In the genomic region with DNA sequence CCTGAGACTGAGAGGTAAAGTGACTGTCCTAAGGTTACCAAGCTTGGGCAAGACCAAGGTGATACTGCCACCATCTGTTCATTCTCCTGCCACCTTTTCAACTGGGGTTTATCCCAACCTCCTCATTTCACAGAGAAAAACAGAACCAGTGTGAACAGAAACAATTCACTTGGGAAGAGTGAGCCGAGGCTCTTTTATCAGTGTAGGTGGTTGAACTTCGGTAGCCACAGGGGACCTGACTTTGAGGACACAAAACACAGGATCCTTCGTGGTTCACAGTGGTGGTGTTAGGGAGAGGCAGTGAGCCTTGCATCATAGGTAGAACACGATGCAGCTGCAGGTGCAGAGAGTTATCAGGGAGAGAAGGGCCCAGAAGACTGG, we compare ENCODE assay signal across 11 cellular contexts.
DNase-seq lines count a peak whose midpoint lies in the region; ATAC-seq and TF ChIP-seq lines count a peak whose summit lies in the region.
"Had no signal": no experiment of that assay in that cellular context is flagged by ENCODE, and none has a peak within 500 bp of the region (broad histone marks: within the 10 kb centered on the region; RNA-seq: fewer than 3 reads in every experiment).

No MANE protein-coding gene starts in this region.

- no peaks in the 10 kb centered on the region for H3K27me3 Mint-ChIP-seq in activated CD4-positive, alpha-beta T cell treated with anti-CD3 and anti-CD28 coated beads, Interleukin-2, amount 10 ng/mL, durations not matched to agents 24 days and 14 days
- H3K27me3 Mint-ChIP-seq in activated naive CD8-positive, alpha-beta T cell treated with anti-CD3 and anti-CD28 coated beads, Interleukin-2, amount 10 ng/mL, durations not matched to agents 7 days and 5 days: no peaks in the 10 kb centered on the region
- H3K27me3 Mint-ChIP-seq in progenitor cell of endocrine pancreas: no peaks in the 10 kb centered on the region

- whole genome bisulfite sequencing in testis, 2 donors: 58 to 60% methylated on average over 4 of the region's 4 CpGs

- H3K4me1 Mint-ChIP-seq in activated CD4-positive, alpha-beta T cell treated with anti-CD3 and anti-CD28 coated beads, Interleukin-2, amount 10 ng/mL, durations not matched to agents 24 days and 14 days: peaks cover 74% of the 10 kb centered on the region
- H3K4me1 Mint-ChIP-seq in activated naive CD8-positive, alpha-beta T cell treated with anti-CD3 and anti-CD28 coated beads, Interleukin-2, amount 10 ng/mL, durations not matched to agents 7 days and 5 days: peaks cover 74% of the 10 kb centered on the region
- H3K4me1 Mint-ChIP-seq in progenitor cell of endocrine pancreas (ENCODE audit: low read depth): peaks cover 21% of the 10 kb centered on the region

- POLR2A ChIA-PET in activated naive CD8-positive, alpha-beta T cell treated with anti-CD3 and anti-CD28 coated beads, Interleukin-2, amount 10 ng/mL, durations not matched to agents 7 days and 5 days (lab: Charles Lee): interaction anchor here (0.6 to 1.9 kb wide), 5 partner anchors 9 to 31 kb away, joined by 3 to 5 read pairs (median 4); no protein-coding TSS in a partner anchor

- no peak for TF ChIP-seq CTCF in progenitor cell of endocrine pancreas (IDR thresholded peaks at IDR 0.05; ENCODE audit: unreplicated experiment)
- TF ChIP-seq CTCF in testis (IDR thresholded peaks at IDR 0.05): no peak

- no peaks in the 10 kb centered on the region for H3K36me3 ChIP-seq in testis (ENCODE audit: low read depth, missing control alignments)

- TF ChIP-seq POLR2A in testis (IDR thresholded peaks at IDR 0.05): no peak

- H3K27ac Mint-ChIP-seq in activated CD4-positive, alpha-beta T cell treated with anti-CD3 and anti-CD28 coated beads, Interleukin-2, amount 10 ng/mL, durations not matched to agents 24 days and 14 days: peak overlapping the region; percentile 64
- peak overlapping the region; percentile 83 for H3K27ac Mint-ChIP-seq in activated naive CD8-positive, alpha-beta T cell treated with anti-CD3 and anti-CD28 coated beads, Interleukin-2, amount 10 ng/mL, durations not matched to agents 7 days and 5 days
- peak overlapping the region; percentile 86 for H3K27ac Mint-ChIP-seq in progenitor cell of endocrine pancreas

- peak; percentile 61 for DNase-seq in activated CD4-positive, alpha-beta T cell treated with anti-CD3 and anti-CD28 coated beads, Interleukin-2, amount 10 ng/mL, durations not matched to agents 24 days and 14 days
- DNase-seq in activated CD4-positive, alpha-beta T cell treated with anti-CD3 and anti-CD28 coated beads, Interleukin-2, amount 50 U/mL, for 1 hour: no peak
- DNase-seq in HT-29 (ENCODE audit: low spot score) (peak; percentile 49), progenitor cell of endocrine pancreas (ENCODE audit: low spot score, unreplicated experiment) (no peak), RKO (ENCODE audit: low spot score) (no peak), 8988T (no peak), testis (no peak)
- DNase-seq in activated naive CD8-positive, alpha-beta T cell treated with anti-CD3 and anti-CD28 coated beads, Interleukin-2, amount 10 ng/mL, durations not matched to agents 7 days and 5 days: no peak
- DNase-seq: esophagus squamous epithelium, islet precursor cell, nucleus accumbens had no signal

- intact Hi-C loops in activated CD4-positive, alpha-beta T cell treated with anti-CD3 and anti-CD28 coated beads, Interleukin-2, amount 10 ng/mL, durations not matched to agents 24 days and 14 days (cut with micrococcal nuclease): loop anchor here (1.0 to 5.0 kb wide), 4 partner anchors 29 to 146 kb away; no protein-coding TSS in a partner anchor
- intact Hi-C loops in testis (cut with DNase I; ENCODE audit: low total_unique reads): no loop called here

- ATAC-seq in activated naive CD8-positive, alpha-beta T cell treated with anti-CD3 and anti-CD28 coated beads, Interleukin-2, amount 10 ng/mL, durations not matched to agents 7 days and 5 days (ENCODE audit: low read depth): peak; percentile 36

- H3K36me3 Mint-ChIP-seq in activated CD4-positive, alpha-beta T cell treated with anti-CD3 and anti-CD28 coated beads, Interleukin-2, amount 10 ng/mL, durations not matched to agents 24 days and 14 days (ENCODE audit: low read depth): peaks cover 43% of the 10 kb centered on the region
- H3K36me3 Mint-ChIP-seq in activated naive CD8-positive, alpha-beta T cell treated with anti-CD3 and anti-CD28 coated beads, Interleukin-2, amount 10 ng/mL, durations not matched to agents 7 days and 5 days: peaks cover 29% of the 10 kb centered on the region
- H3K36me3 Mint-ChIP-seq in progenitor cell of endocrine pancreas (ENCODE audit: insufficient read depth): peaks cover 3% of the 10 kb centered on the region

- H3K9me3 Mint-ChIP-seq in activated CD4-positive, alpha-beta T cell treated with anti-CD3 and anti-CD28 coated beads, Interleukin-2, amount 10 ng/mL, durations not matched to agents 24 days and 14 days: peaks cover 11% of the 10 kb centered on the region
- peaks cover 2% of the 10 kb centered on the region for H3K9me3 Mint-ChIP-seq in activated naive CD8-positive, alpha-beta T cell treated with anti-CD3 and anti-CD28 coated beads, Interleukin-2, amount 10 ng/mL, durations not matched to agents 7 days and 5 days
- H3K9me3 Mint-ChIP-seq in progenitor cell of endocrine pancreas (ENCODE audit: low read depth): peaks cover 4% of the 10 kb centered on the region

- no peak overlapping the region for H3K4me3 ChIP-seq in testis
- H3K4me3 ChIP-seq: esophagus squamous epithelium had no signal

- peak overlapping the region; percentile 31 for H3K4me3 Mint-ChIP-seq in activated CD4-positive, alpha-beta T cell treated with anti-CD3 and anti-CD28 coated beads, Interleukin-2, amount 10 ng/mL, durations not matched to agents 24 days and 14 days
- peak overlapping the region; percentile 59 for H3K4me3 Mint-ChIP-seq in activated naive CD8-positive, alpha-beta T cell treated with anti-CD3 and anti-CD28 coated beads, Interleukin-2, amount 10 ng/mL, durations not matched to agents 7 days and 5 days
- H3K4me3 Mint-ChIP-seq in progenitor cell of endocrine pancreas (ENCODE audit: low read depth): peak overlapping the region; percentile 12

- peaks cover 40% of the 10 kb centered on the region for H3K4me1 ChIP-seq in testis

- no peaks in the 10 kb centered on the region for H3K9me3 ChIP-seq in testis
- H3K9me3 ChIP-seq: esophagus squamous epithelium had no signal

- no peaks in the 10 kb centered on the region for H3K27me3 ChIP-seq in testis
- H3K27me3 ChIP-seq: esophagus squamous epithelium had no signal

- H3K27ac ChIP-seq in testis: peak overlapping the region in 1 of 2 donors; percentile 28

Comparison
In these comparisons a context has a peak if more than half of its experiments do, and no peak if none do; other contexts are left out.
1. DNase-seq: peak in activated CD4-positive, alpha-beta T cell treated with anti-CD3 and anti-CD28 coated beads, Interleukin-2, amount 10 ng/mL, durations not matched to agents 24 days and 14 days (single experiment) and HT-29 (single experiment); none in activated CD4-positive, alpha-beta T cell treated with anti-CD3 and anti-CD28 coated beads, Interleukin-2, amount 50 U/mL, for 1 hour (single experiment), activated naive CD8-positive, alpha-beta T cell treated with anti-CD3 and anti-CD28 coated beads, Interleukin-2, amount 10 ng/mL, durations not matched to agents 7 days and 5 days (single experiment), progenitor cell of endocrine pancreas (single experiment), RKO (single experiment), 8988T (single experiment) and testis (single experiment).
2. Peak in every context shown above with its lines, with median percentiles within 50 percentile points of each other: H3K27ac Mint-ChIP-seq and H3K4me3 Mint-ChIP-seq.